ENCODE assay signal across 8 cellular contexts in genomic region chr2:217166241-217166640, GRCh38.
DNase-seq lines count a peak whose midpoint lies in the region; ATAC-seq and TF ChIP-seq lines count a peak whose summit lies in the region.

No MANE protein-coding gene starts in this region.

- intact Hi-C loops in gastrocnemius medialis (cut with DNase I; ENCODE audit: low total_unique reads): loop anchor here (1.0 to 10.0 kb wide), 4 partner anchors 346 to 484 kb away; no protein-coding TSS in a partner anchor

- in situ Hi-C loops in KBM-7 (cut with MboI; ENCODE audit: low pct_unique_long_range_greater_than_20kb, low sequenced_read_pairs) (no loop called here), gastrocnemius medialis (cut with MboI; ENCODE audit: low sequenced_read_pairs in 4 of 4) (loop anchor here in 3 of 4 donors (10.0 to 25.0 kb wide), 4 partner anchors 346 to 654 kb away; no protein-coding TSS in a partner anchor)

- peak; percentile 53; the same call in 2 of the 3 replicates for ATAC-seq in RWPE2 (ENCODE audit: low read depth)
- peak in 1 of 2 donors; percentile 71 for ATAC-seq in gastrocnemius medialis
- no peak for ATAC-seq in HG03342 (IDR thresholded peaks at IDR 0.05; ENCODE audit: unreplicated experiment)
- no peak for ATAC-seq in GM21515 (IDR thresholded peaks at IDR 0.05; ENCODE audit: unreplicated experiment)
- no peak for ATAC-seq in GM21526 (IDR thresholded peaks at IDR 0.05; ENCODE audit: low FRiP score, unreplicated experiment)

- TF ChIP-seq CTCF in RWPE2 (IDR thresholded peaks at IDR 0.05; ENCODE audit: poor library complexity, severe bottlenecking) (peak; percentile 67), gastrocnemius medialis (IDR thresholded peaks at IDR 0.05 in 4 of 5, conservative IDR thresholded peaks at IDR 0.05 in 1 of 5) (peak; percentile 63 to 71 (median 64))

- peaks cover 10% of the 10 kb centered on the region for H3K4me1 ChIP-seq in RWPE2 (ENCODE audit: insufficient read depth, poor library complexity, severe bottlenecking)
- H3K4me1 ChIP-seq in gastrocnemius medialis: peaks cover 16 to 33% of the 10 kb centered on the region in 2 donors

- no peak overlapping the region for H3K27ac ChIP-seq in RWPE2 (ENCODE audit: poor library complexity, severe bottlenecking)
- H3K27ac ChIP-seq in gastrocnemius medialis: no peak overlapping the region

- no peak for TF ChIP-seq POLR2A in gastrocnemius medialis (IDR thresholded peaks at IDR 0.05)

- no peaks in the 10 kb centered on the region for H3K27me3 ChIP-seq in RWPE2 (ENCODE audit: insufficient read depth, poor library complexity, severe bottlenecking)
- no peaks in the 10 kb centered on the region for H3K27me3 ChIP-seq in gastrocnemius medialis

- DNase-seq in DMS53 (lab: John Stamatoyannopoulos, UW) (peak; percentile 71), KBM-7 (peak; percentile 33), RWPE2 (ENCODE audit: low spot score) (no peak), foreskin melanocyte (peak; percentile 53), gastrocnemius medialis (no peak)

- H3K9me3 ChIP-seq in RWPE2 (ENCODE audit: severe bottlenecking): no peaks in the 10 kb centered on the region
- H3K9me3 ChIP-seq in gastrocnemius medialis: no peaks in the 10 kb centered on the region

- H3K36me3 ChIP-seq in RWPE2 (ENCODE audit: low read depth) (no peaks in the 10 kb centered on the region), gastrocnemius medialis (no peaks in the 10 kb centered on the region)

- H3K4me3 ChIP-seq in RWPE2 (ENCODE audit: severe bottlenecking): no peak overlapping the region
- no peak overlapping the region for H3K4me3 ChIP-seq in gastrocnemius medialis

Comparison
In these comparisons a context has a peak if more than half of its experiments do, and no peak if none do; other contexts are left out.
1. DNase-seq: peak in DMS53 (single experiment), KBM-7 (single experiment) and foreskin melanocyte (single experiment); none in RWPE2 (single experiment) and gastrocnemius medialis (0 of 2).